11 cellular contexts compared by ENCODE assay signal in the genomic region with DNA sequence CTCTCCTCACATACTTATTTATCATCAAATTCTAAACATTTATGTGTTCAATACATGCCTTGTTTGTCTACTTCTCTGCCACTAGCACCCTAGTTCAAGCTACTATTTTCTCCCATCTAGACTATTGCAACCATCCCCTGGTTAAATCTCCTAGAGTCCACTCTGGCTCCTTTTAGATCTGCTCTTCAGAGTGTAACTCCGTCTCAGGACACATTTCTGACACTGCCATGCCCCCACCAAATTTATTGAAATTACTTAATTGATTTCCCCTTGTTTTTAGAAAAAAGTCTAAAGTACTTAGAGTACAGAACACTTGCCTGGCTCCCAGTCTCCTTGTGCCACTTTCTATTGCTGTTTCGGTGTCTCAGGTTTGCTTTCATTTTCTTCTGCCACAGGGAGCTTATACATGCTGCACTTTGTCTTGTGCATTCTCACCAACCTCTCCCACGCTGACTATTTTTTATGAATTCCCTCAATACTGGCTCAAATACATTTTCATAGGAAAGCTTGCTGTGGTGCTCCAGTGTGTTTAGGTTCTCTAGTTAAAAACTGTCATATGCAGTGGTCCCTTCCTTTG.
DNase-seq lines count a peak whose midpoint lies in the region; ATAC-seq and TF ChIP-seq lines count a peak whose summit lies in the region.
"Had no signal": no experiment of that assay in that cellular context is flagged by ENCODE, and none has a peak within 500 bp of the region (broad histone marks: within the 10 kb centered on the region; RNA-seq: fewer than 3 reads in every experiment).

No MANE protein-coding gene starts in this region.

- peak overlapping the region; percentile 9; the same call in 1 of the 2 replicates for H3K4me2 ChIP-seq in PC-3 (ENCODE audit: low read length)

- no peaks in the 10 kb centered on the region for H3K36me3 ChIP-seq in PC-3 (ENCODE audit: low read depth, low read length)

- POLR2A ChIA-PET in PC-3 (lab: Charles Lee; ENCODE audit: unreplicated experiment) = no interaction called here

- TF ChIP-seq CTCF in PC-3 (conservative IDR thresholded peaks at IDR 0.05; ENCODE audit: low read depth, low read length) = no peak

- ATAC-seq in GM19455 (IDR thresholded peaks at IDR 0.05; ENCODE audit: unreplicated experiment) = peak; percentile 97
- peak; percentile 80 for ATAC-seq in HG03039 (IDR thresholded peaks at IDR 0.05; ENCODE audit: unreplicated experiment)
- ATAC-seq in PC-3 = no peak
- peak; percentile 34 for ATAC-seq in stimulated activated memory B cell treated with anti-CD40 and anti-IgM and Interleukin-4, amounts not matched to agents 10 μg/mL and 1 μg/mL and 100 μg/mL, for 72 hours

- intact Hi-C loops in PC-3 (cut with micrococcal nuclease) = loop anchor here (10.0 kb wide), 1 partner anchor 279 kb away; no protein-coding TSS in a partner anchor

- H3K9me3 Mint-ChIP-seq in stimulated activated memory B cell treated with anti-CD40 and anti-IgM and Interleukin-4, amounts not matched to agents 10 μg/mL and 1 μg/mL and 100 μg/mL, for 72 hours = no peaks in the 10 kb centered on the region
- H3K9me3 Mint-ChIP-seq: T-helper 1 cell treated with Interleukin-12 subunit alpha and Interleukin-12 subunit beta and Interleukin-4 antibody, amounts not matched to agents 30 μg/mL and 1 μg/mL, for 36 hours had no signal

- no peak overlapping the region for H3K27ac ChIP-seq in PC-3 (ENCODE audit: low read length)
- H3K27ac ChIP-seq: testis had no signal

- no peak overlapping the region; the same call in 1 of the 2 replicates for H3K4me3 ChIP-seq in PC-3 (ENCODE audit: low read length)
- H3K4me3 ChIP-seq: testis had no signal

- no peak overlapping the region for H3K9ac ChIP-seq in PC-3 (ENCODE audit: low read length)

- H3K4me1 Mint-ChIP-seq in stimulated activated memory B cell treated with anti-CD40 and anti-IgM and Interleukin-4, amounts not matched to agents 10 μg/mL and 1 μg/mL and 100 μg/mL, for 72 hours = peaks cover 9% of the 10 kb centered on the region

- 0 out of 2 replicates have a peak overlapping the region, but pooled peaks have one; percentile 5 for H2AFZ ChIP-seq in PC-3 (ENCODE audit: low read length)

- H3K9me3 ChIP-seq in PC-3 (ENCODE audit: low read length) = no peaks in the 10 kb centered on the region
- H3K9me3 ChIP-seq: testis had no signal

- H3K4me1 ChIP-seq in PC-3 (ENCODE audit: insufficient read depth, low read length) = no peaks in the 10 kb centered on the region
- H3K4me1 ChIP-seq: testis had no signal

- no peaks in the 10 kb centered on the region for H3K36me3 Mint-ChIP-seq in stimulated activated memory B cell treated with anti-CD40 and anti-IgM and Interleukin-4, amounts not matched to agents 10 μg/mL and 1 μg/mL and 100 μg/mL, for 72 hours

- no peaks in the 10 kb centered on the region for H3K27me3 ChIP-seq in PC-3 (ENCODE audit: low read length)
- H3K27me3 ChIP-seq: testis had no signal

- H3F3A ChIP-seq in PC-3 (ENCODE audit: low read length, unreplicated experiment) = no peaks in the 10 kb centered on the region

- CTCF ChIA-PET in PC-3 (lab: Charles Lee) = no interaction called here

- no peaks in the 10 kb centered on the region for H4K20me1 ChIP-seq in PC-3 (ENCODE audit: low read length)

- H3K79me2 ChIP-seq in PC-3 (ENCODE audit: low read length) = no peaks in the 10 kb centered on the region

- H3K4me3 Mint-ChIP-seq in stimulated activated memory B cell treated with anti-CD40 and anti-IgM and Interleukin-4, amounts not matched to agents 10 μg/mL and 1 μg/mL and 100 μg/mL, for 72 hours = no peak overlapping the region
- H3K4me3 Mint-ChIP-seq: T-helper 1 cell treated with Interleukin-12 subunit alpha and Interleukin-12 subunit beta and Interleukin-4 antibody, amounts not matched to agents 30 μg/mL and 1 μg/mL, for 36 hours had no signal

- H3K27me3 Mint-ChIP-seq in stimulated activated memory B cell treated with anti-CD40 and anti-IgM and Interleukin-4, amounts not matched to agents 10 μg/mL and 1 μg/mL and 100 μg/mL, for 72 hours = no peaks in the 10 kb centered on the region

- BruUV-seq in PC-3 (replicated peaks; lab: Mats Ljungman, UMichigan) = no TSS peak

- no peaks in the 10 kb centered on the region for H3K9me2 ChIP-seq in PC-3 (replicated peaks; ENCODE audit: low read length)

- no peak overlapping the region for H3K27ac Mint-ChIP-seq in stimulated activated memory B cell treated with anti-CD40 and anti-IgM and Interleukin-4, amounts not matched to agents 10 μg/mL and 1 μg/mL and 100 μg/mL, for 72 hours
- H3K27ac Mint-ChIP-seq: T-helper 1 cell treated with Interleukin-12 subunit alpha and Interleukin-12 subunit beta and Interleukin-4 antibody, amounts not matched to agents 30 μg/mL and 1 μg/mL, for 36 hours had no signal

- no peak for DNase-seq in PC-3
- no peak for DNase-seq in DMS114 treated with DMSO at 0.1 percent for 48 hours (lab: John Stamatoyannopoulos, UW; ENCODE audit: unreplicated experiment)
- DNase-seq in NCI-H524 (lab: John Stamatoyannopoulos, UW) = no peak
- DNase-seq in HuH-7 (ENCODE audit: low spot score) = no peak
- DNase-seq in NCI-H2171 (lab: John Stamatoyannopoulos, UW) = no peak
- DNase-seq: stimulated activated CD4-positive, alpha-beta T cell treated with anti-CD3 and anti-CD28 coated beads, Interleukin-12 subunit alpha, Interleukin-12 subunit beta, amount 100 ng/mL, for 4 hours; testis had no signal
